1 cellular context compared by ENCODE assay signal in genomic region chr3:88192010-88192409, GRCh38.
TF ChIP-seq lines count a peak whose summit lies in the region.

No MANE protein-coding gene starts in this region.

TF ChIP-seq in GM23338, 12 proteins besides CTCF, POLR2A, EP300 and RAD21 (continued from another document):
- TF ChIP-seq ZNF462 (CRISPR knock-in tag; IDR thresholded peaks at IDR 0.05) (no peak), ETS1 (IDR thresholded peaks at IDR 0.05) (no peak), POLR2AphosphoS5 (IDR thresholded peaks at IDR 0.05; ENCODE audit: low read depth) (no peak), EZH2phosphoT487 (IDR thresholded peaks at IDR 0.05; ENCODE audit: unreplicated experiment) (no peak), REST (IDR thresholded peaks at IDR 0.05; ENCODE audit: unreplicated experiment) (no peak), EZH2 (IDR thresholded peaks at IDR 0.05; ENCODE audit: low read depth, unreplicated experiment) (no peak), ZNF331 (CRISPR knock-in tag; IDR thresholded peaks at IDR 0.05; ENCODE audit: low read depth) (no peak), CREB1 (CRISPR knock-in tag; IDR thresholded peaks at IDR 0.05; ENCODE audit: low read depth) (no peak)
